ENCODE assay signal across 8 cellular contexts in the genomic region with DNA sequence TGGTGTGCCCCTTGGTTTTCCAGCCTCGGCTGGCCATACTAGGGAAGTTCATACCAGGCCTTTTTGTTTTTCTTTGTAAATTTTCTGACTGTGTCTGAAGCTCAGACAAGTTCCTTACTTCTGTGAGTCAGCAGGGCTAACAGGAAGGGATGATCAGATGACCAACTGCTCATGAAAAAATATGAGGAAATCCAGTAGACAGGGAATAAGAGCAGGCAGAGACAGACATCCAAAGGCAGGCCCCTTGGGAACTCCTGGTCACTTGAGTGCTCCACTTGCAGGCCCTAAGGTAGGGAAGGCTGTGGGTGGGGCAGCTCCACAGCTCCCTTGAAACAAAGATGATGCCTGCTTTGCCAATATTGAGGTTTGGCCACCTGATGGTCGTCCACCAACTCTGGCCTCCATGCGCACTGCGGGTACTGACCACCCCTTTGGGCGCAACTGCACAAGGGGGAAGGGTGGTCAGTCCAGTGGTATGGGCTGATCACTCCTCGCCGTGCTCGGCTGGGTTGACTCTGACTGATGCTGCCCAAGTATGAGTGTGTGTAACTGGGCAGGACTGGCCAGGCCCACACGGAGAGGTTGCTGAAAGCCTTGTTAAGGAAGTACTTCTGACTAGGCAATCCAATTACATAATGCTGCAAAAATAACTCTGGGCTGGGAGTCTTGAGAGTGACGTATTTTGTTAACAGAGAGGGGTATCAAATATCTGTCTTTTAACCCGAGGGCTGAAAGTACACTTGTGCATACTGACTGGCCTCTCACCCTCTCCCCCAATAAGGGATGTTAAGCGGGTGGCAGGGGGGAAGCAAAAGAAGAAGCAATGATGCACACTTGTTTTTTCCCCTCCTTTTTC. TPM values are rescaled to one million over a fixed set of nuclear protein-coding genes. Genes with fewer than 3 reads are reported as not detected.
DNase-seq lines count a peak whose midpoint lies in the region; ATAC-seq, FAIRE-seq and TF ChIP-seq lines count a peak whose summit lies in the region.

No MANE protein-coding gene starts in this region.

- TF ChIP-seq CTCF in kidney (IDR thresholded peaks at IDR 0.05; ENCODE audit: borderline replicate concordance, extremely low read depth, insufficient read depth) = no peak
- TF ChIP-seq CTCF in ovary (IDR thresholded peaks at IDR 0.05) = no peak

- H3K36me3 ChIP-seq in kidney (ENCODE audit: control insufficient read depth in 1 of 2, insufficient read depth in 2 of 2, low read length in 2 of 2) (no peaks in the 10 kb centered on the region), ovary (no peaks in the 10 kb centered on the region)

- no peak for FAIRE-seq in kidney (lab: Jason Lieb, UNC)

- H3K4me3 ChIP-seq in kidney (ENCODE audit: low read length in 2 of 2) (no peak overlapping the region), ovary (no peak overlapping the region)

- H3K4me1 ChIP-seq in kidney (ENCODE audit: control insufficient read depth in 1 of 2, insufficient read depth in 1 of 2, low read depth in 1 of 2, low read length in 2 of 2) = peaks cover 0 to 30% of the 10 kb centered on the region in 2 donors
- peaks cover 2% of the 10 kb centered on the region for H3K4me1 ChIP-seq in ovary (ENCODE audit: insufficient read depth)

- no peak for ATAC-seq in HG02840 (IDR thresholded peaks at IDR 0.05; ENCODE audit: low FRiP score, unreplicated experiment)

- H3K9ac ChIP-seq in kidney (ENCODE audit: low read length in 2 of 2) = peak overlapping the region in 1 of 2 donors; percentile 4

- no peak for TF ChIP-seq POLR2A in ovary (IDR thresholded peaks at IDR 0.05)

- no peak for TF ChIP-seq EP300 in ovary (IDR thresholded peaks at IDR 0.05)

- WGBS in ovary, 3 donors = 73 to 82% (median 81%) methylated on average over 10 to 12 of the region's 12 CpGs

- H3K9me3 ChIP-seq in kidney (ENCODE audit: control insufficient read depth in 1 of 2, low read length in 2 of 2) (no peaks in the 10 kb centered on the region), ovary (no peaks in the 10 kb centered on the region)

- H3K27me3 ChIP-seq in ovary = no peaks in the 10 kb centered on the region

- H3K27ac ChIP-seq in angular gyrus (ENCODE audit: low read depth, low read length) (peak overlapping the region; percentile 64), kidney (ENCODE audit: low read depth in 2 of 2, low read length in 2 of 2) (peak overlapping the region; percentile 85 to 89), ovary (peak overlapping the region in 1 of 2 donors; percentile 26)

- peak; percentile 30 for DNase-seq in NCI-H748 (lab: John Stamatoyannopoulos, UW; ENCODE audit: unreplicated experiment)
- no peak for DNase-seq in NCI-H748 treated with DMSO at 0.1 percent for 48 hours (lab: John Stamatoyannopoulos, UW)
- peak; percentile 92 for DNase-seq in kidney
- peak; percentile 32 for DNase-seq in superior temporal gyrus (ENCODE audit: extremely low spot score)
- no peak for DNase-seq in ovary
- no peak for DNase-seq in OCI-M2 (lab: John Stamatoyannopoulos, UW; ENCODE audit: unreplicated experiment)

- intact Hi-C loops in kidney (cut with DNase I) (no loop called here), ovary (cut with DNase I) (loop anchor here in 1 of 4 donors (10.0 kb wide), 1 partner anchor 106 kb away; no protein-coding TSS in a partner anchor)

RNA-seq across cellular contexts. Expression of a gene that starts 20.8 kb away (rescaled TPM):
- total RNA-seq in kidney (29.3 TPM), ovary (10 to 100 TPM in 5 of 7 donors, 1 to 10 TPM in 2; 5.5 to 17.6 (median 12.6) TPM)
- polyA plus RNA-seq in kidney (ENCODE audit: insufficient read depth, low read depth, low replicate concordance) (2.3 TPM), ovary (1 to 10 TPM; 3.4 to 6.5 TPM)

Comparison
In these comparisons a context has a peak if more than half of its experiments do, and no peak if none do; other contexts are left out.
1. DNase-seq: peak in NCI-H748 (single experiment), kidney (single experiment) and superior temporal gyrus (single experiment); none in NCI-H748 treated with DMSO at 0.1 percent for 48 hours (single experiment), ovary (0 of 5) and OCI-M2 (single experiment).